1 cellular context compared by ENCODE assay signal in genomic region chr6:26295691-26296555, GRCh38.
TF ChIP-seq lines count a peak whose summit lies in the region.

No MANE protein-coding gene starts in this region.

TF ChIP-seq in HepG2, 621 proteins besides CTCF, POLR2A, EP300 and RAD21 (continued from another document and continues in another):
- TF ChIP-seq ARID4A (CRISPR knock-in tag; IDR thresholded peaks at IDR 0.05; ENCODE audit: borderline replicate concordance): peak; percentile 58; the same call in 1 of the 2 replicates
- TF ChIP-seq ZNF501 (CRISPR knock-in tag; IDR thresholded peaks at IDR 0.05): peak; percentile 15; the same call in 1 of the 2 replicates
- TF ChIP-seq MXD4 (CRISPR knock-in tag; IDR thresholded peaks at IDR 0.05): peak; percentile 54; the same call in 1 of the 2 replicates
- TF ChIP-seq ZBTB20 (CRISPR knock-in tag; IDR thresholded peaks at IDR 0.05; ENCODE audit: borderline replicate concordance, low read depth): peak; percentile 95
- peak; percentile 88 for TF ChIP-seq GATAD2A (CRISPR knock-in tag; IDR thresholded peaks at IDR 0.05)
- no peak for TF ChIP-seq FUBP1 (CRISPR knock-in tag; IDR thresholded peaks at IDR 0.05; ENCODE audit: borderline replicate concordance)
- peak; percentile 52; the same call in 1 of the 2 replicates for TF ChIP-seq ELF3 (CRISPR knock-in tag; IDR thresholded peaks at IDR 0.05)
- peak; percentile 77; the same call in 1 of the 2 replicates for TF ChIP-seq WIZ (CRISPR knock-in tag; IDR thresholded peaks at IDR 0.05)
- TF ChIP-seq GTF3A (CRISPR knock-in tag; conservative IDR thresholded peaks at IDR 0.05): no peak
- TF ChIP-seq ZNF24 (IDR thresholded peaks at IDR 0.05): 0 out of 2 replicates have a peak, but pooled peaks have one; percentile 32
- TF ChIP-seq SAP130 (CRISPR knock-in tag; IDR thresholded peaks at IDR 0.05; ENCODE audit: low read depth): peak; percentile 97
- no peak; the same call in 1 of the 2 replicates for TF ChIP-seq THAP11 (CRISPR knock-in tag; IDR thresholded peaks at IDR 0.05)
- peak; percentile 12; the same call in 1 of the 2 replicates for TF ChIP-seq RFX3 (CRISPR knock-in tag; IDR thresholded peaks at IDR 0.05)
- TF ChIP-seq ZNF720 (CRISPR knock-in tag; IDR thresholded peaks at IDR 0.05): no peak
- peak; percentile 82 for TF ChIP-seq MYC (CRISPR knock-in tag; IDR thresholded peaks at IDR 0.05; ENCODE audit: borderline replicate concordance)
- no peak for TF ChIP-seq ATF5 (CRISPR knock-in tag; IDR thresholded peaks at IDR 0.05; ENCODE audit: low read depth)
- TF ChIP-seq ZNF160 (CRISPR knock-in tag; IDR thresholded peaks at IDR 0.05): no peak
- TF ChIP-seq ZSCAN21 (CRISPR knock-in tag; IDR thresholded peaks at IDR 0.05; ENCODE audit: borderline replicate concordance): 0 out of 2 replicates have a peak, but pooled peaks have one; percentile 64
- no peak for TF ChIP-seq ZFY (CRISPR knock-in tag; IDR thresholded peaks at IDR 0.05)
- TF ChIP-seq ZNF841 (CRISPR knock-in tag; IDR thresholded peaks at IDR 0.05; ENCODE audit: borderline replicate concordance): no peak
- peak; percentile 28; the same call in 1 of the 2 replicates for TF ChIP-seq ZNF230 (CRISPR knock-in tag; IDR thresholded peaks at IDR 0.05)
- TF ChIP-seq ZXDC (CRISPR knock-in tag; IDR thresholded peaks at IDR 0.05): no peak
- no peak for TF ChIP-seq ZNF597 (CRISPR knock-in tag; IDR thresholded peaks at IDR 0.05)
- TF ChIP-seq CREM (IDR thresholded peaks at IDR 0.05): peak; percentile 13; the same call in 1 of the 2 replicates
- no peak for TF ChIP-seq CREM (CRISPR knock-in tag; IDR thresholded peaks at IDR 0.05)
- peak; percentile 92 for TF ChIP-seq ZMAT3 (CRISPR knock-in tag; conservative IDR thresholded peaks at IDR 0.05)
- TF ChIP-seq MXI1 (IDR thresholded peaks at IDR 0.05; ENCODE audit: borderline replicate concordance, low read depth, low read length): peak; percentile 97; the same call in 2 of the 3 replicates
- no peak for TF ChIP-seq REST (IDR thresholded peaks at IDR 0.05; ENCODE audit: borderline replicate concordance in 1 of 2, low read depth in 1 of 2, low read length in 2 of 2)
- peak; percentile 71 for TF ChIP-seq HNF1B (CRISPR knock-in tag; IDR thresholded peaks at IDR 0.05)
- no peak for TF ChIP-seq ARNT (IDR thresholded peaks at IDR 0.05)
- TF ChIP-seq ARNTL (CRISPR knock-in tag; IDR thresholded peaks at IDR 0.05): peak; percentile 97
- TF ChIP-seq HMGXB4 (CRISPR knock-in tag; IDR thresholded peaks at IDR 0.05; ENCODE audit: borderline replicate concordance in 1 of 2, low read depth in 1 of 2): peak; percentile 36 to 64; a peak in 2 of 4 replicates
- no peak for TF ChIP-seq EZH2 (conservative IDR thresholded peaks at IDR 0.05; ENCODE audit: low read depth, low read length)
- 0 out of 2 replicates have a peak, but pooled peaks have one; percentile 53 for TF ChIP-seq ZNF790 (CRISPR knock-in tag; IDR thresholded peaks at IDR 0.05; ENCODE audit: borderline replicate concordance)
- TF ChIP-seq TBX3 (IDR thresholded peaks at IDR 0.05; ENCODE audit: borderline replicate concordance): no peak
- no peak for TF ChIP-seq CSRNP1 (CRISPR knock-in tag; IDR thresholded peaks at IDR 0.05)
- TF ChIP-seq ZNF317 (CRISPR knock-in tag; IDR thresholded peaks at IDR 0.05): peak; percentile 56; the same call in 1 of the 2 replicates
- peak; percentile 52; the same call in 1 of the 2 replicates for TF ChIP-seq MED1 (CRISPR knock-in tag; IDR thresholded peaks at IDR 0.05)
